Comparison of ENCODE assay signal across 8 cellular contexts in genomic region chr17:82052638-82053059, GRCh38. TPM values are rescaled to one million over a fixed set of nuclear protein-coding genes. Genes with fewer than 3 reads are reported as not detected.
A peak's percentile ranks its signal among the peaks of the same experiment; 100 is the strongest.
DNase-seq lines count a peak whose midpoint lies in the region; ATAC-seq, FAIRE-seq and TF ChIP-seq lines count a peak whose summit lies in the region.

No MANE protein-coding gene starts in this region.

- CTCF ChIA-PET in HCT116 (lab: Charles Lee): interaction anchor here (1.3 kb wide), 1 partner anchor 15 kb away, joined by 5 read pairs; the partner anchor contains the start of gene DCXR
- CTCF ChIA-PET in activated CD4-positive, alpha-beta memory T cell treated with anti-CD3 and anti-CD28 coated beads for 36 hours (lab: Charles Lee): interaction anchor here (1.0 to 1.5 kb wide), 2 partner anchors 22 to 93 kb away, joined by 4 to 6 read pairs; partner anchors contain the start of gene RAC3

- WGBS in hepatocyte (ENCODE audit: low lambda C conversion rate, missing lambda C conversion rate): 38% methylated on average over 18 of the region's 19 CpGs
- WGBS in small intestine, 3 donors: 15 to 26% (median 20%) methylated on average over 15 to 19 of the region's 19 CpGs

- H3K36me3 ChIP-seq in HCT116 (ENCODE audit: control insufficient read depth in 1 of 2, insufficient read depth in 2 of 2, low read length in 2 of 2) (peaks cover 14 to 42% of the 10 kb centered on the region in 2 experiments; a peak in 2 of 4 replicates), hepatocyte (replicated peaks; ENCODE audit: insufficient read depth, low read depth) (no peaks in the 10 kb centered on the region), small intestine (ENCODE audit: control insufficient read depth in 2 of 2, insufficient read depth in 2 of 2, low read length in 2 of 2) (peaks cover 2 to 13% of the 10 kb centered on the region in 2 donors)

- DNase-seq in HCT116 (ENCODE audit: low read depth, low spot score) (no peak), hepatocyte (ENCODE audit: low spot score) (no peak), small intestine (no peak), DMS114 treated with DMSO at 0.1 percent for 48 hours (lab: John Stamatoyannopoulos, UW; ENCODE audit: unreplicated experiment) (no peak), KG1 (lab: John Stamatoyannopoulos, UW) (no peak)
- no peak for DNase-seq in activated CD4-positive, alpha-beta memory T cell treated with anti-CD3 and anti-CD28 coated beads for 36 hours

- H2AFZ ChIP-seq in HCT116 (ENCODE audit: low read depth, low read length, poor library complexity, severe bottlenecking) (no peak overlapping the region), hepatocyte (no peak overlapping the region)

- no peak for TF ChIP-seq RAD21 in HCT116 (IDR thresholded peaks at IDR 0.05; ENCODE audit: low read depth)

- intact Hi-C loops in HCT116 (cut with micrococcal nuclease): no loop called here
- intact Hi-C loops in activated CD4-positive, alpha-beta memory T cell treated with anti-CD3 and anti-CD28 coated beads for 36 hours (cut with micrococcal nuclease): no loop called here

- H3K27ac ChIP-seq in HCT116 (ENCODE audit: low read depth, low read length) (peak overlapping the region; percentile 81), hepatocyte (no peak overlapping the region), small intestine (ENCODE audit: low read depth in 1 of 2, low read length in 1 of 2) (no peak overlapping the region)

- no peaks in the 10 kb centered on the region for H3K27me3 ChIP-seq in HCT116 (ENCODE audit: insufficient read depth, low read length)
- no peaks in the 10 kb centered on the region for H3K27me3 ChIP-seq in hepatocyte
- no peaks in the 10 kb centered on the region for H3K27me3 ChIP-seq in small intestine (ENCODE audit: control insufficient read depth in 2 of 2, insufficient read depth in 2 of 2, low read length in 2 of 2)

- peak overlapping the region; percentile 82 for H3K4me3 Mint-ChIP-seq in activated CD4-positive, alpha-beta memory T cell treated with anti-CD3 and anti-CD28 coated beads for 36 hours

- ATAC-seq in HCT116 (no peak), esophagus mucosa (no peak), GM19351 (IDR thresholded peaks at IDR 0.05; ENCODE audit: unreplicated experiment) (no peak)

- H3K4me2 ChIP-seq in HCT116 (ENCODE audit: low read length): peak overlapping the region; percentile 89
- H3K4me2 ChIP-seq in hepatocyte: peak overlapping the region; percentile 99

- H3K79me2 ChIP-seq in HCT116 (ENCODE audit: insufficient read depth, low read length) (peaks cover 41% of the 10 kb centered on the region), hepatocyte (peaks cover 28% of the 10 kb centered on the region)

- no peak for TF ChIP-seq CTCF in HCT116 (IDR thresholded peaks at IDR 0.05 in 2 of 3, conservative IDR thresholded peaks at IDR 0.05 in 1 of 3; ENCODE audit: borderline replicate concordance in 1 of 3, insufficient read depth in 1 of 3, low read depth in 2 of 3, low read length in 2 of 3)
- no peak for TF ChIP-seq CTCF in hepatocyte (IDR thresholded peaks at IDR 0.05; ENCODE audit: poor library complexity)

- H3K27ac Mint-ChIP-seq in activated CD4-positive, alpha-beta memory T cell treated with anti-CD3 and anti-CD28 coated beads for 36 hours: no peak overlapping the region

- FAIRE-seq in small intestine (lab: Jason Lieb, UNC): no peak

- H3K4me3 ChIP-seq in HCT116 (replicated peaks in 1 of 2; ENCODE audit: low read depth in 1 of 2, low read length in 2 of 2): peak overlapping the region; percentile 94 to 99
- peak overlapping the region; percentile 90 for H3K4me3 ChIP-seq in hepatocyte
- H3K4me3 ChIP-seq in small intestine (ENCODE audit: low read depth in 1 of 2, low read length in 2 of 2): peak overlapping the region; percentile 86 to 98

- H3K9me3 ChIP-seq in HCT116 (ENCODE audit: control insufficient read depth in 1 of 2, insufficient read depth in 1 of 2, low read depth in 1 of 2, low read length in 2 of 2) (no peaks in the 10 kb centered on the region), hepatocyte (ENCODE audit: low read depth) (no peaks in the 10 kb centered on the region), small intestine (ENCODE audit: control insufficient read depth, low read depth) (no peaks in the 10 kb centered on the region)

- POLR2A ChIA-PET in HCT116 (lab: Charles Lee): no interaction called here
- POLR2A ChIA-PET in activated CD4-positive, alpha-beta memory T cell treated with anti-CD3 and anti-CD28 coated beads for 36 hours (lab: Charles Lee): interaction anchor here (1.0 to 3.0 kb wide), 2 partner anchors 11 to 15 kb away, joined by 3 to 9 read pairs; partner anchors contain the start of gene DCXR

- RAD21 ChIA-PET in HCT116 (lab: Charles Lee; ENCODE audit: low non-redundant PET in 1 of 2, low total read pairs in 2 of 2, uncharacterized antibody in 2 of 2, unreplicated experiment in 2 of 2): no interaction called here

- peak overlapping the region; percentile 89 for H3K9ac ChIP-seq in HCT116 (ENCODE audit: low read length)

- no peaks in the 10 kb centered on the region for H3K9me2 ChIP-seq in HCT116 (ENCODE audit: insufficient read depth)
- no peaks in the 10 kb centered on the region for H3K9me2 ChIP-seq in hepatocyte (replicated peaks; ENCODE audit: insufficient read depth)

- TF ChIP-seq POLR2A in HCT116 (IDR thresholded peaks at IDR 0.05; ENCODE audit: borderline replicate concordance, extremely low read depth, insufficient read depth, insufficient read length): no peak

- peaks cover 3% of the 10 kb centered on the region for H3K36me3 Mint-ChIP-seq in activated CD4-positive, alpha-beta memory T cell treated with anti-CD3 and anti-CD28 coated beads for 36 hours

- H3K9me3 Mint-ChIP-seq in activated CD4-positive, alpha-beta memory T cell treated with anti-CD3 and anti-CD28 coated beads for 36 hours: no peaks in the 10 kb centered on the region

- peaks cover 21% of the 10 kb centered on the region for H3K4me1 Mint-ChIP-seq in activated CD4-positive, alpha-beta memory T cell treated with anti-CD3 and anti-CD28 coated beads for 36 hours (ENCODE audit: low read depth)

- H3K4me1 ChIP-seq in HCT116 (ENCODE audit: control insufficient read depth in 1 of 2, insufficient read depth in 2 of 2, low read length in 2 of 2) (peaks cover 13 to 34% of the 10 kb centered on the region in 2 experiments; a peak in 3 of 4 replicates), hepatocyte (ENCODE audit: insufficient read depth) (peaks cover 17% of the 10 kb centered on the region), small intestine (ENCODE audit: control insufficient read depth in 2 of 2, insufficient read depth in 1 of 2, low read depth in 1 of 2, low read length in 1 of 2) (peaks cover 2 to 4% of the 10 kb centered on the region in 2 donors)

- H4K20me1 ChIP-seq in HCT116 (ENCODE audit: insufficient read depth) (no peaks in the 10 kb centered on the region; the same call in 1 of the 2 replicates), hepatocyte (ENCODE audit: insufficient read depth, poor library complexity, severe bottlenecking) (peaks cover 3% of the 10 kb centered on the region)

- H3K27me3 Mint-ChIP-seq in activated CD4-positive, alpha-beta memory T cell treated with anti-CD3 and anti-CD28 coated beads for 36 hours: no peaks in the 10 kb centered on the region

- BruUV-seq in HCT116 (replicated peaks; lab: Mats Ljungman, UMichigan): no TSS peak

TF ChIP-seq in HCT116, 20 proteins besides CTCF, POLR2A, EP300 and RAD21 (continues in another document):
- TF ChIP-seq TCF7L2 (IDR thresholded peaks at IDR 0.05; ENCODE audit: borderline replicate concordance, extremely low read depth, insufficient read depth, insufficient read length) (no peak), YY1 (IDR thresholded peaks at IDR 0.05; ENCODE audit: extremely low read depth, insufficient replicate concordance, low read depth, low read length) (no peak), EGR1 (IDR thresholded peaks at IDR 0.05; ENCODE audit: low read depth) (no peak), CEBPB (IDR thresholded peaks at IDR 0.05; ENCODE audit: low read depth) (no peak), EZH2 (IDR thresholded peaks at IDR 0.05) (no peak), FOSL1 (IDR thresholded peaks at IDR 0.05; ENCODE audit: low read depth) (no peak), SRF (IDR thresholded peaks at IDR 0.05; ENCODE audit: low read depth) (no peak), SP1 (IDR thresholded peaks at IDR 0.05; ENCODE audit: low read depth) (no peak), SIN3A (IDR thresholded peaks at IDR 0.05; ENCODE audit: low read depth) (no peak), ELF1 (IDR thresholded peaks at IDR 0.05; ENCODE audit: borderline replicate concordance, low read depth) (no peak)

RNA-seq across cellular contexts. Expression of gene GPS1, which starts 1.0 kb away (rescaled TPM):
- total RNA-seq in HCT116 (2021; ENCODE audit: unreplicated experiment) (205 TPM), hepatocyte (101 and 124 TPM in 2 replicates), esophagus mucosa (59.3 TPM)
- 154 and 156 TPM in 2 replicates for polyA plus RNA-seq in HCT116 (2012)
- 10 to 100 TPM; 86.8 to 89.1 TPM for total RNA-seq in activated CD4-positive, alpha-beta memory T cell treated with anti-CD3 and anti-CD28 coated beads for 36 hours
- polyA plus RNA-seq in hepatocyte (160 and 167 TPM in 2 replicates), small intestine (100 to 1,000 TPM in 2 of 3 donors, 10 to 100 TPM in 1; 80.4 to 161 (median 156) TPM)

RNA-seq across cellular contexts. Expression of gene RFNG, which starts 1.0 kb away (rescaled TPM):
- 52.0 TPM for total RNA-seq in HCT116 (2021; ENCODE audit: unreplicated experiment)
- 53.5 and 62.2 TPM in 2 replicates for polyA plus RNA-seq in HCT116 (2012)
- total RNA-seq in activated CD4-positive, alpha-beta memory T cell treated with anti-CD3 and anti-CD28 coated beads for 36 hours: 10 to 100 TPM; 16.5 to 17.5 TPM
- total RNA-seq in hepatocyte: 39.6 and 43.2 TPM in 2 replicates
- 109 and 118 TPM in 2 replicates for polyA plus RNA-seq in hepatocyte
- polyA plus RNA-seq in small intestine: 10 to 100 TPM; 35.4 to 43.8 (median 40.0) TPM
- total RNA-seq in esophagus mucosa: 21.6 TPM

RNA-seq across cellular contexts. Expression of gene DUS1L, which starts 13.0 kb away (rescaled TPM):
- 176 TPM for total RNA-seq in HCT116 (2021; ENCODE audit: unreplicated experiment)
- polyA plus RNA-seq in HCT116 (2012): 120 and 129 TPM in 2 replicates
- 100 to 1,000 TPM; 118 to 131 TPM for total RNA-seq in activated CD4-positive, alpha-beta memory T cell treated with anti-CD3 and anti-CD28 coated beads for 36 hours
- total RNA-seq in hepatocyte: 71.5 and 71.9 TPM in 2 replicates
- 160 and 202 TPM in 2 replicates for polyA plus RNA-seq in hepatocyte
- polyA plus RNA-seq in small intestine: 100 to 1,000 TPM; 115 to 170 (median 140) TPM
- total RNA-seq in esophagus mucosa: 78.4 TPM

RNA-seq across cellular contexts. Expression of gene DCXR, which starts 15.2 kb away (rescaled TPM):
- total RNA-seq in HCT116 (2021; ENCODE audit: unreplicated experiment): 306 TPM
- 324 and 351 TPM in 2 replicates for polyA plus RNA-seq in HCT116 (2012)
- total RNA-seq in activated CD4-positive, alpha-beta memory T cell treated with anti-CD3 and anti-CD28 coated beads for 36 hours: 100 to 1,000 TPM; 105 to 115 TPM
- total RNA-seq in hepatocyte: 118 and 125 TPM in 2 replicates
- 185 and 207 TPM in 2 replicates for polyA plus RNA-seq in hepatocyte
- polyA plus RNA-seq in small intestine: 100 to 1,000 TPM; 103 to 147 (median 121) TPM
- 138 TPM for total RNA-seq in esophagus mucosa

RNA-seq across cellular contexts. Expression of gene RAC3, which starts 21.2 kb away (rescaled TPM):
- total RNA-seq in HCT116 (2021; ENCODE audit: unreplicated experiment): 120 TPM
- 114 and 123 TPM in 2 replicates for polyA plus RNA-seq in HCT116 (2012)
- total RNA-seq in activated CD4-positive, alpha-beta memory T cell treated with anti-CD3 and anti-CD28 coated beads for 36 hours: 1 to 10 TPM; 6.3 to 8.1 TPM
- total RNA-seq in hepatocyte: 11.8 and 13.7 TPM in 2 replicates
- 5.2 and 5.5 TPM in 2 replicates for polyA plus RNA-seq in hepatocyte
- polyA plus RNA-seq in small intestine: 10 to 100 TPM in 1 of 3 donors, 1 to 10 TPM in 1, under 1 TPM in 1; 0.81 to 11.2 (median 4.7) TPM
- 6.2 TPM for total RNA-seq in esophagus mucosa
